In the genomic region with DNA sequence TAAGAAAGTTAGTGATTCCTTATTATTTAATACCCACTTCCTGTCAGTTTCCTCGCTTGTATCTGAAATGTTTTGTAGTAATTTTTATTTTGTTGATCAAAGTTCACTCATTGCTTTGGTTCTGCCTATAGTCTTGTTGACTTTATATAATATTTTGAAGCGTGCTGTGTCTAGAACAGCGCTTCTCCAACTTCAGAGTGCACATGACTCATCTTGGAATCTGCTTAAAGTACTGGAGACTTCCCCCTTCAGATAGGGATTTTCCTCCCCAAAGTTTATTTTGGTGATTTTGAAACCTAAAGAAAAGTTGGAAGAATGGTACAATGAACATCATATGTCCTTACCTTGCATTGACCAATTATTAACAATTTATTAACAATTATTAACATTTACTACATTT, we compare ENCODE assay signal across 12 cellular contexts. TPM values are rescaled to one million over a fixed set of nuclear protein-coding genes. Genes with fewer than 3 reads are reported as not detected.
DNase-seq lines count a peak whose midpoint lies in the region; ATAC-seq and TF ChIP-seq lines count a peak whose summit lies in the region.
"Had no signal": no experiment of that assay in that cellular context is flagged by ENCODE, and none has a peak within 500 bp of the region (broad histone marks: within the 10 kb centered on the region; RNA-seq: fewer than 3 reads in every experiment).

No MANE protein-coding gene starts in this region.

- ATAC-seq in CD8-positive, alpha-beta T cell, result no peak
- no peak for ATAC-seq in effector memory CD8-positive, alpha-beta T cell (replicated peaks)
- ATAC-seq in GM21390 (IDR thresholded peaks at IDR 0.05; ENCODE audit: unreplicated experiment), result no peak

- POLR2A ChIA-PET in CD8-positive, alpha-beta T cell (lab: Charles Lee), result interaction anchor here (5.4 kb wide), 1 partner anchor 20 kb away, joined by 55 read pairs; a partner anchor contains a TSS

- H3K36me3 Mint-ChIP-seq in CD8-positive, alpha-beta T cell, result peaks cover 66% of the 10 kb centered on the region
- peaks cover 95% of the 10 kb centered on the region for H3K36me3 Mint-ChIP-seq in effector memory CD8-positive, alpha-beta T cell (ENCODE audit: insufficient read depth)
- peaks cover 53% of the 10 kb centered on the region for H3K36me3 Mint-ChIP-seq in nephron progenitor cell (ENCODE audit: low read depth)

- no peak overlapping the region for H3K4me3 ChIP-seq in CD8-positive, alpha-beta T cell (ENCODE audit: low read depth, low read length)
- H3K4me3 ChIP-seq: right atrium auricular region had no signal

- peaks cover 31% of the 10 kb centered on the region for H3K4me1 ChIP-seq in CD8-positive, alpha-beta T cell (ENCODE audit: insufficient read depth, low read length)

- H3K9me3 Mint-ChIP-seq in CD8-positive, alpha-beta T cell, result no peaks in the 10 kb centered on the region
- H3K9me3 Mint-ChIP-seq in effector memory CD8-positive, alpha-beta T cell, result no peaks in the 10 kb centered on the region
- H3K9me3 Mint-ChIP-seq in nephron progenitor cell, result no peaks in the 10 kb centered on the region
- H3K9me3 Mint-ChIP-seq: stimulated activated naive B cell treated with anti-CD40 and anti-IgM and Interleukin-4, amounts not matched to agents 10 μg/mL and 1 μg/mL and 100 μg/mL, for 72 hours; T-helper 1 cell treated with Interleukin-12 subunit alpha and Interleukin-12 subunit beta and Interleukin-4 antibody, amounts not matched to agents 30 μg/mL and 1 μg/mL, for 36 hours had no signal

- H3K27me3 ChIP-seq in CD8-positive, alpha-beta T cell (ENCODE audit: insufficient read depth, low read length), result no peaks in the 10 kb centered on the region
- H3K27me3 ChIP-seq: right atrium auricular region had no signal

- peaks cover 38% of the 10 kb centered on the region for H3K36me3 ChIP-seq in CD8-positive, alpha-beta T cell (ENCODE audit: insufficient read depth, low read length)

- peak overlapping the region; percentile 84 for H3K27ac Mint-ChIP-seq in CD8-positive, alpha-beta T cell
- peak overlapping the region; percentile 85 to 88 for H3K27ac Mint-ChIP-seq in effector memory CD8-positive, alpha-beta T cell
- H3K27ac Mint-ChIP-seq in nephron progenitor cell, result peak overlapping the region; percentile 47

- no peak overlapping the region for H3K27ac ChIP-seq in CD8-positive, alpha-beta T cell (ENCODE audit: low read depth, low read length)

- no peaks in the 10 kb centered on the region for H3K9me3 ChIP-seq in CD8-positive, alpha-beta T cell (ENCODE audit: low read length)
- H3K9me3 ChIP-seq: right atrium auricular region had no signal

- no peak overlapping the region for H3K4me3 Mint-ChIP-seq in CD8-positive, alpha-beta T cell
- no peak overlapping the region for H3K4me3 Mint-ChIP-seq in effector memory CD8-positive, alpha-beta T cell
- no peak overlapping the region for H3K4me3 Mint-ChIP-seq in nephron progenitor cell
- H3K4me3 Mint-ChIP-seq: activated CD4-positive, alpha-beta T cell treated with anti-CD3 and anti-CD28 coated beads for 36 hours; stimulated activated naive B cell treated with anti-CD40 and anti-IgM and Interleukin-4, amounts not matched to agents 10 μg/mL and 1 μg/mL and 100 μg/mL, for 72 hours; T-helper 1 cell treated with Interleukin-12 subunit alpha and Interleukin-12 subunit beta and Interleukin-4 antibody, amounts not matched to agents 30 μg/mL and 1 μg/mL, for 36 hours had no signal

- CTCF ChIA-PET in CD8-positive, alpha-beta T cell (lab: Charles Lee), result interaction anchor here (0.6 to 8.8 kb wide), 9 partner anchors 8 to 1080 kb away, joined by 3 to 229 read pairs (median 5); a partner anchor contains a TSS

- TF ChIP-seq CTCF in CD8-positive, alpha-beta T cell (IDR thresholded peaks at IDR 0.05), result no peak
- TF ChIP-seq CTCF in nephron progenitor cell (IDR thresholded peaks at IDR 0.05), result no peak

- H3K27me3 Mint-ChIP-seq in CD8-positive, alpha-beta T cell (ENCODE audit: low read depth), result no peaks in the 10 kb centered on the region
- H3K27me3 Mint-ChIP-seq in effector memory CD8-positive, alpha-beta T cell, result no peaks in the 10 kb centered on the region
- no peaks in the 10 kb centered on the region for H3K27me3 Mint-ChIP-seq in nephron progenitor cell (ENCODE audit: low read depth, poor library complexity)
- H3K27me3 Mint-ChIP-seq: activated CD4-positive, alpha-beta T cell treated with anti-CD3 and anti-CD28 coated beads for 36 hours; stimulated activated naive B cell treated with anti-CD40 and anti-IgM and Interleukin-4, amounts not matched to agents 10 μg/mL and 1 μg/mL and 100 μg/mL, for 72 hours had no signal

- peaks cover 52% of the 10 kb centered on the region for H3K4me1 Mint-ChIP-seq in CD8-positive, alpha-beta T cell (ENCODE audit: low read depth)
- peaks cover 21 to 22% of the 10 kb centered on the region in 2 donors for H3K4me1 Mint-ChIP-seq in effector memory CD8-positive, alpha-beta T cell (ENCODE audit: low read depth in 2 of 2)
- peaks cover 44% of the 10 kb centered on the region for H3K4me1 Mint-ChIP-seq in nephron progenitor cell

- DNase-seq in CD8-positive, alpha-beta T cell, result no peak
- peak; percentile 39 for DNase-seq in NCI-H226
- DNase-seq in effector memory CD8-positive, alpha-beta T cell, result no peak
- no peak for DNase-seq in nephron progenitor cell
- no peak for DNase-seq in activated CD4-positive, alpha-beta T cell treated with anti-CD3 and anti-CD28 coated beads for 1 hour
- DNase-seq in NCI-H1930 (lab: John Stamatoyannopoulos, UW), result no peak
- DNase-seq: cortex of kidney had no signal

- intact Hi-C loops in CD8-positive, alpha-beta T cell (cut with DNase I, micrococcal nuclease), result loop anchor here (1.0 to 10.0 kb wide), 11 partner anchors 20 to 1978 kb away; a partner anchor contains a TSS

RNA-seq across cellular contexts. Expression of a gene that starts 5.8 kb away (rescaled TPM):
- total RNA-seq in CD8-positive, alpha-beta T cell, result 1 to 10 TPM; 7.6 to 7.9 TPM

RNA-seq across cellular contexts. Expression of a gene that starts 19.4 kb away (rescaled TPM):
- 100 to 1,000 TPM; 184 to 187 TPM for total RNA-seq in CD8-positive, alpha-beta T cell
